9 cellular contexts compared by ENCODE assay signal in genomic region chr1:54153548-54154439, GRCh38. TPM values are rescaled to one million over a fixed set of nuclear protein-coding genes. Genes with fewer than 3 reads are reported as not detected.
DNase-seq lines count a peak whose midpoint lies in the region; ATAC-seq, FAIRE-seq and TF ChIP-seq lines count a peak whose summit lies in the region.
"Had no signal": no experiment of that assay in that cellular context is flagged by ENCODE, and none has a peak within 500 bp of the region (broad histone marks: within the 10 kb centered on the region; RNA-seq: fewer than 3 reads in every experiment).

No MANE protein-coding gene starts in this region.

- H3K9me3 ChIP-seq in K562 (replicated peaks; ENCODE audit: control insufficient read depth, insufficient read depth, low read depth, low read length) (no peaks in the 10 kb centered on the region), left lung (no peaks in the 10 kb centered on the region)

- BruUV-seq in K562 (replicated peaks; lab: Mats Ljungman, UMichigan): no TSS peak

- DNase-seq in A172 (ENCODE audit: low spot score) (peak; percentile 38), KG1 (lab: John Stamatoyannopoulos, UW) (peak; percentile 12), K562 (ENCODE audit: extremely low read depth in 1 of 4, low spot score in 3 of 4) (no peak), left lung (peak in 1 of 2 donors; percentile 55), erythroblast (lab: John Stamatoyannopoulos, UW) (no peak), CD1c-positive myeloid dendritic cell (ENCODE audit: extremely low spot score) (no peak), GM19239 (ENCODE audit: insufficient read length, low spot score) (no peak)
- DNase-seq in activated T-cell treated with anti-CD3 and anti-CD28 coated beads, Interleukin-2, amount 50 U/mL, for 1 hour: no peak
- DNase-seq: CD4-positive, alpha-beta memory T cell had no signal

- POLR2A ChIA-PET in K562 (lab: Yijun Ruan, JAX): interaction anchor here (0.6 to 2.2 kb wide), 3 partner anchors 10 to 711 kb away, joined by 3 to 11 read pairs (median 6); no protein-coding TSS in a partner anchor

- TF ChIP-seq EP300 in K562 (IDR thresholded peaks at IDR 0.05; ENCODE audit: low read length): no peak

- no peak for TF ChIP-seq RAD21 in K562 (CRISPR knock-in tag; conservative IDR thresholded peaks at IDR 0.05 in 1 of 2, IDR thresholded peaks at IDR 0.05 in 1 of 2)

- intact Hi-C loops in K562 (cut with micrococcal nuclease): no loop called here
- intact Hi-C loops in left lung (cut with DNase I): no loop called here

- H3K36me3 ChIP-seq in K562 (ENCODE audit: control insufficient read depth, insufficient read depth, low read length): no peaks in the 10 kb centered on the region
- H3K36me3 ChIP-seq in left lung: no peaks in the 10 kb centered on the region

- H3K27me3 ChIP-seq in K562 (ENCODE audit: control insufficient read depth in 2 of 2, insufficient read depth in 2 of 2, low read length in 2 of 2) (peaks cover 0 to 5% of the 10 kb centered on the region in 2 experiments; a peak in 1 of 5 replicates), left lung (no peaks in the 10 kb centered on the region)

- H3K27ac ChIP-seq in K562 (ENCODE audit: extremely low read depth, low read depth, low read length) (no peak overlapping the region), left lung (no peak overlapping the region)

- FAIRE-seq in K562 (lab: Jason Lieb, UNC): no peak
- no peak for FAIRE-seq in GM19239 (lab: Jason Lieb, UNC)

- in situ Hi-C loops in K562 (cut with MboI): no loop called here

- H4K20me1 ChIP-seq in K562 (replicated peaks; ENCODE audit: control insufficient read depth, insufficient read depth, low read length): no peaks in the 10 kb centered on the region

- TF ChIP-seq POLR2A in K562 (conservative IDR thresholded peaks at IDR 0.05): no peak
- TF ChIP-seq POLR2A in erythroblast (IDR thresholded peaks at IDR 0.05; ENCODE audit: low read length): no peak

- no peak overlapping the region for H2AFZ ChIP-seq in K562 (ENCODE audit: low read depth, low read length)

- peaks cover 0 to 7% of the 10 kb centered on the region in 2 experiments; a peak in 1 of 5 replicates for H3K4me1 ChIP-seq in K562 (replicated peaks in 1 of 2; ENCODE audit: control insufficient read depth in 2 of 2, insufficient read depth in 2 of 2, low read length in 2 of 2)
- H3K4me1 ChIP-seq in left lung: peaks cover 3% of the 10 kb centered on the region in 2 donors

- no peak overlapping the region for H3K4me2 ChIP-seq in K562 (ENCODE audit: insufficient read depth, low read length)

- H3K9me1 ChIP-seq in K562 (ENCODE audit: control insufficient read depth, insufficient read depth, low read length): no peaks in the 10 kb centered on the region

- ATAC-seq in K562 (peak; percentile 29), left lung (peak; percentile 95)

- 36% methylated on average over 19 of the region's 19 CpGs for WGBS in K562 (ENCODE audit: insufficient coverage, low coverage, missing lambda C conversion rate)

- peak overlapping the region in 1 of 2 experiments; percentile 27; a peak in 1 of 4 replicates for H3K9ac ChIP-seq in K562 (ENCODE audit: insufficient read depth in 1 of 2, low read depth in 2 of 2, low read length in 2 of 2)

- no peaks in the 10 kb centered on the region for H3K79me2 ChIP-seq in K562 (ENCODE audit: control insufficient read depth, insufficient read depth, low read length)

- TF ChIP-seq CTCF in K562 (IDR thresholded peaks at IDR 0.05 in 2 of 3, conservative IDR thresholded peaks at IDR 0.05 in 1 of 3; ENCODE audit: insufficient read depth in 2 of 3, low read depth in 1 of 3, low read length in 3 of 3) (no peak), left lung (IDR thresholded peaks at IDR 0.05) (no peak)

- CTCF ChIA-PET in K562 (lab: Yijun Ruan, JAX; ENCODE audit: low intra/inter-chr PET ratio): no interaction called here

- H3K4me3 ChIP-seq in K562 (no peak overlapping the region), left lung (no peak overlapping the region)

TF ChIP-seq in K562, 482 proteins besides CTCF, POLR2A, EP300 and RAD21 (continues in another document):
- TF ChIP-seq CEBPB (tag; IDR thresholded peaks at IDR 0.05) (peak; percentile 97), PHF8 (IDR thresholded peaks at IDR 0.05; ENCODE audit: borderline replicate concordance, low read length) (no peak), ETV1 (tag; conservative IDR thresholded peaks at IDR 0.05; ENCODE audit: low read depth) (0 out of 2 replicates have a peak, but pooled peaks have one; percentile 29), CHCHD3 (CRISPR knock-in tag; IDR thresholded peaks at IDR 0.05) (no peak), ZC3H4 (CRISPR knock-in tag; IDR thresholded peaks at IDR 0.05; ENCODE audit: borderline replicate concordance) (no peak), GTF2F1 (IDR thresholded peaks at IDR 0.05; ENCODE audit: low read depth, low read length) (no peak), EGR1 (conservative IDR thresholded peaks at IDR 0.05) (no peak), CEBPG (CRISPR knock-in tag; IDR thresholded peaks at IDR 0.05) (peak; percentile 73), CEBPG (tag; conservative IDR thresholded peaks at IDR 0.05 in 1 of 2, IDR thresholded peaks at IDR 0.05 in 1 of 2) (peak; percentile 63 to 81; a peak in 3 of 4 replicates), HNRNPUL1 (IDR thresholded peaks at IDR 0.05; ENCODE audit: low read length) (no peak), DIDO1 (tag; IDR thresholded peaks at IDR 0.05; ENCODE audit: low read depth) (no peak), ZKSCAN8 (CRISPR knock-in tag; IDR thresholded peaks at IDR 0.05) (peak; percentile 93)

RNA-seq across cellular contexts. Expression of gene CDCP2, which starts 1.0 kb away (rescaled TPM):
- total RNA-seq in A172 (2014; rRNA removed; shearing (Covaris generic)): not detected in 2 replicates
- 0.14 and 0.21 TPM in 2 replicates for total RNA-seq in K562 (2011; cell fraction: chromatin; rRNA removed; ENCODE audit: low replicate concordance)
- not detected in 2 replicates for total RNA-seq in K562 (2011; cell fraction: nucleolus; rRNA removed)
- total RNA-seq in K562 (2011; cell fraction: nucleoplasm; rRNA removed): 0.22 TPM in 1 of 2 replicates, not detected in the other
- total RNA-seq in K562 (2014; rRNA removed) (not detected in 2 replicates), K562 (2014; rRNA removed; fragmentation: Illumina TruSeq; extraction: Trizol) (0.06 TPM in 1 of 2 replicates, not detected in the other), K562 (2015; rRNA removed; fragmentation: Illumina TruSeq; extraction: Trizol) (not detected in 2 replicates), K562 (2021) (not detected in 2 replicates), left lung (under 1 TPM in 1 of 2 donors, not detected in 1; 0.18 TPM)
- polyA plus RNA-seq in K562 (2011; rRNA removed) (not detected in 2 replicates), K562 (2014; fragmentation: Illumina TruSeq; extraction: Trizol) (not detected in 2 replicates), K562 (2014; fragmentation: Nextera tagmentation; extraction: Ambion mirVana) (not detected), K562 (2014; rRNA removed) (0.05 TPM in 1 of 2 replicates, not detected in the other)
- polyA plus RNA-seq in K562 (2011; cell fraction: cytosol; rRNA removed): 0.03 TPM in 1 of 2 replicates, not detected in the other
- polyA plus RNA-seq in K562 (2011; cell fraction: nucleus; rRNA removed): not detected in 2 replicates
- not detected in 2 replicates for polyA plus RNA-seq in K562 (2012)
- polyA minus RNA-seq in K562 (2011; rRNA and poly(A)+ RNA removed): 0.09 TPM in 1 of 2 replicates, not detected in the other
- polyA minus RNA-seq in K562 (2011; cell fraction: cytosol; rRNA and poly(A)+ RNA removed): not detected in 2 replicates
- polyA minus RNA-seq in K562 (2011; cell fraction: nucleus; rRNA and poly(A)+ RNA removed): not detected in 2 replicates
- polyA plus RNA-seq: CD4-positive, alpha-beta memory T cell had no signal

RNA-seq across cellular contexts. Expression of gene CYB5RL, which starts 46.0 kb away (rescaled TPM):
- total RNA-seq in A172 (2014; rRNA removed; shearing (Covaris generic)): 7.3 and 9.2 TPM in 2 replicates
- total RNA-seq in K562 (2011; cell fraction: chromatin; rRNA removed; ENCODE audit: low replicate concordance): 21.5 and 31.8 TPM in 2 replicates
- total RNA-seq in K562 (2011; cell fraction: nucleolus; rRNA removed): 25.8 and 27.7 TPM in 2 replicates
- 22.4 and 29.6 TPM in 2 replicates for total RNA-seq in K562 (2011; cell fraction: nucleoplasm; rRNA removed)
- total RNA-seq in K562 (2014; rRNA removed): 7.9 and 9.6 TPM in 2 replicates
- total RNA-seq in K562 (2014; rRNA removed; fragmentation: Illumina TruSeq; extraction: Trizol): 8.3 and 11.2 TPM in 2 replicates
- total RNA-seq in K562 (2015; rRNA removed; fragmentation: Illumina TruSeq; extraction: Trizol): 10.5 and 12.7 TPM in 2 replicates
- 15.2 and 16.9 TPM in 2 replicates for total RNA-seq in K562 (2021)
- polyA plus RNA-seq in K562 (2011; rRNA removed): 11.3 and 12.3 TPM in 2 replicates
- 15.1 and 18.6 TPM in 2 replicates for polyA plus RNA-seq in K562 (2011; cell fraction: cytosol; rRNA removed)
- polyA plus RNA-seq in K562 (2011; cell fraction: nucleus; rRNA removed): 11.4 and 21.0 TPM in 2 replicates
- polyA plus RNA-seq in K562 (2012): 9.8 and 11.3 TPM in 2 replicates
- polyA plus RNA-seq in K562 (2014; fragmentation: Illumina TruSeq; extraction: Trizol): 14.7 and 18.0 TPM in 2 replicates
- polyA plus RNA-seq in K562 (2014; fragmentation: Nextera tagmentation; extraction: Ambion mirVana): 1 to 10 TPM; 8.8 to 8.9 TPM
- polyA plus RNA-seq in K562 (2014; rRNA removed): 9.4 and 13.3 TPM in 2 replicates
- polyA minus RNA-seq in K562 (2011; rRNA and poly(A)+ RNA removed): 8.3 and 14.1 TPM in 2 replicates
- 6.2 and 7.9 TPM in 2 replicates for polyA minus RNA-seq in K562 (2011; cell fraction: cytosol; rRNA and poly(A)+ RNA removed)
- 8.2 and 11.0 TPM in 2 replicates for polyA minus RNA-seq in K562 (2011; cell fraction: nucleus; rRNA and poly(A)+ RNA removed)
- 1 to 10 TPM; 7.4 to 7.5 TPM for total RNA-seq in left lung

RNA-seq across cellular contexts. Expression of gene MRPL37, which starts 46.2 kb away (rescaled TPM):
- total RNA-seq in A172 (2014; rRNA removed; shearing (Covaris generic)): 158 and 188 TPM in 2 replicates
- 14.4 and 25.2 TPM in 2 replicates for total RNA-seq in K562 (2011; cell fraction: chromatin; rRNA removed; ENCODE audit: low replicate concordance)
- total RNA-seq in K562 (2011; cell fraction: nucleolus; rRNA removed): 24.8 and 26.6 TPM in 2 replicates
- total RNA-seq in K562 (2011; cell fraction: nucleoplasm; rRNA removed): 26.0 and 33.7 TPM in 2 replicates
- total RNA-seq in K562 (2014; rRNA removed): 193 and 248 TPM in 2 replicates
- 152 TPM in 2 replicates for total RNA-seq in K562 (2014; rRNA removed; fragmentation: Illumina TruSeq; extraction: Trizol)
- total RNA-seq in K562 (2015; rRNA removed; fragmentation: Illumina TruSeq; extraction: Trizol): 175 and 180 TPM in 2 replicates
- 226 and 236 TPM in 2 replicates for total RNA-seq in K562 (2021)
- polyA plus RNA-seq in K562 (2011; rRNA removed): 66.9 and 72.9 TPM in 2 replicates
- polyA plus RNA-seq in K562 (2011; cell fraction: cytosol; rRNA removed): 93.0 and 93.1 TPM in 2 replicates
- polyA plus RNA-seq in K562 (2011; cell fraction: nucleus; rRNA removed): 36.4 and 42.0 TPM in 2 replicates
- polyA plus RNA-seq in K562 (2012): 179 and 203 TPM in 2 replicates
- 244 and 303 TPM in 2 replicates for polyA plus RNA-seq in K562 (2014; fragmentation: Illumina TruSeq; extraction: Trizol)
- 10 to 100 TPM; 52.2 to 79.7 TPM for polyA plus RNA-seq in K562 (2014; fragmentation: Nextera tagmentation; extraction: Ambion mirVana)
- 202 and 235 TPM in 2 replicates for polyA plus RNA-seq in K562 (2014; rRNA removed)
- polyA minus RNA-seq in K562 (2011; rRNA and poly(A)+ RNA removed): 31.8 and 36.8 TPM in 2 replicates
- 32.4 and 42.5 TPM in 2 replicates for polyA minus RNA-seq in K562 (2011; cell fraction: cytosol; rRNA and poly(A)+ RNA removed)
- 12.3 and 19.7 TPM in 2 replicates for polyA minus RNA-seq in K562 (2011; cell fraction: nucleus; rRNA and poly(A)+ RNA removed)
- 10 to 100 TPM; 55.5 to 68.4 TPM for total RNA-seq in left lung

Comparison
In these comparisons a context has a peak if more than half of its experiments do, and no peak if none do; other contexts are left out.
1. DNase-seq: peak in A172 (single experiment) and KG1 (single experiment); none in K562 (0 of 4), activated T-cell treated with anti-CD3 and anti-CD28 coated beads, Interleukin-2, amount 50 U/mL, for 1 hour (single experiment), erythroblast (0 of 2), CD1c-positive myeloid dendritic cell (single experiment) and GM19239 (single experiment).